Comparison of ENCODE assay signal across 8 cellular contexts in the genomic region with DNA sequence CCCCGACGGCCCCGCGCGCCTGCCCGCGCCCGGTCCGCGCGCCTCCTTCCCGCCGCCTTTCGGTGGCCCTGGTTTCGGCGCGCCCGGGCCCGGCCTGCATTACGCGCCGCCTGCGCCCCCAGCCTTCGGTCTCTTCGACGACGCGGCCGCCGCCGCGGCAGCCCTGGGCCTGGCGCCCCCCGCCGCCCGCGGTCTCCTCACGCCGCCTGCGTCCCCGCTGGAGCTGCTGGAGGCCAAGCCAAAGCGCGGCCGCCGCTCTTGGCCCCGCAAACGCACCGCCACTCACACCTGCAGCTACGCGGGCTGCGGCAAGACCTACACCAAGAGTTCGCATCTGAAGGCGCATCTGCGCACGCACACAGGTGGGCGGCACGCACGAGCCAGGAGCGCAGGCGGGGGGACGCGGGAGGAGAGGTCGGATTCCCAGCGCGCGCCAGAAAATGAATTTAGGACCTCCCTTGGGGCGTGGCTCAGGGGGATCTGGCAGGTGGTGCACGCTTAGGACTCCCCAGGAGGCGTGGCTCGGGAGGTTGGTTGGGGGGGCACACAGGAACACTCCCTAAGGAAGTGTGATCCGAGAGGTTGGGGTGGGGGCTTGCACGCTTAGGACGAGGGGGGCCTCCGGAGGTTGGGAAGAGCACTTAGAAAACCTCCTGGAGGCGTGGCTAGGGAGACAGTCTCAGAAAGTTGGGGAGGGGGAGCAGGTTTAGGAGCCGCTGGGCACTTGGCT. TPM values are rescaled to one million over a fixed set of nuclear protein-coding genes. Genes with fewer than 3 reads are reported as not detected.
DNase-seq lines count a peak whose midpoint lies in the region; ATAC-seq and TF ChIP-seq lines count a peak whose summit lies in the region.

No MANE protein-coding gene starts in this region.

- no peaks in the 10 kb centered on the region for H3K9me3 ChIP-seq in trophoblast cell (ENCODE audit: insufficient read depth, low read depth, low read length)

- no peak for ATAC-seq in HG02678 (IDR thresholded peaks at IDR 0.05; ENCODE audit: unreplicated experiment)
- no peak for ATAC-seq in GM18861 (IDR thresholded peaks at IDR 0.05; ENCODE audit: unreplicated experiment)
- ATAC-seq in HG02840 (IDR thresholded peaks at IDR 0.05; ENCODE audit: low FRiP score, unreplicated experiment), result no peak

- H3K4ac ChIP-seq in trophoblast cell (ENCODE audit: low read depth, low read length), result no peak overlapping the region

- H3K79me2 ChIP-seq in trophoblast cell (ENCODE audit: control insufficient read depth, insufficient read depth, low read length, poor library complexity), result no peaks in the 10 kb centered on the region

- no peak overlapping the region for H3K18ac ChIP-seq in trophoblast cell (ENCODE audit: low read length)

- H3K27ac ChIP-seq in trophoblast cell (ENCODE audit: low read depth, low read length), result no peak overlapping the region

- TF ChIP-seq CTCF in AG10803 (conservative IDR thresholded peaks at IDR 0.05; ENCODE audit: low read length) (no peak), foreskin fibroblast (IDR thresholded peaks at IDR 0.05; ENCODE audit: low read depth, low read length) (no peak)

- peak overlapping the region; percentile 85 for H3K4me3 ChIP-seq in AG10803 (ENCODE audit: low read length)
- peak overlapping the region; percentile 74 for H3K4me3 ChIP-seq in foreskin fibroblast (ENCODE audit: low read depth in 1 of 2, low read length in 2 of 2)
- peak overlapping the region; percentile 13 for H3K4me3 ChIP-seq in trophoblast cell (ENCODE audit: low read depth, low read length)

- no peaks in the 10 kb centered on the region for H3K79me1 ChIP-seq in trophoblast cell (ENCODE audit: low read length)

- no peaks in the 10 kb centered on the region for H3K36me3 ChIP-seq in trophoblast cell (ENCODE audit: control insufficient read depth in 1 of 2, insufficient read depth in 2 of 2, low read length in 2 of 2)

- H2BK12ac ChIP-seq in trophoblast cell (ENCODE audit: low read length), result no peak overlapping the region

- H3K4me3 Mint-ChIP-seq in activated T-cell treated with anti-CD3 and anti-CD28 coated beads, Interleukin-2, amount 50 U/mL, for 24 hours, result peak overlapping the region; percentile 59

- H3K9me3 Mint-ChIP-seq in activated T-cell treated with anti-CD3 and anti-CD28 coated beads, Interleukin-2, amount 50 U/mL, for 24 hours, result no peaks in the 10 kb centered on the region

- peaks cover 6% of the 10 kb centered on the region for H3K36me3 Mint-ChIP-seq in activated T-cell treated with anti-CD3 and anti-CD28 coated beads, Interleukin-2, amount 50 U/mL, for 24 hours (ENCODE audit: low read depth)

- no peak overlapping the region for H2BK120ac ChIP-seq in trophoblast cell (ENCODE audit: insufficient read depth, low read length, poor library complexity)

- H4K91ac ChIP-seq in trophoblast cell (ENCODE audit: low read depth, low read length), result no peak overlapping the region

- H3K4me1 Mint-ChIP-seq in activated T-cell treated with anti-CD3 and anti-CD28 coated beads, Interleukin-2, amount 50 U/mL, for 24 hours (ENCODE audit: low read depth), result peaks cover 56% of the 10 kb centered on the region

- peak; percentile 35 for DNase-seq in AG10803 (ENCODE audit: low read depth)
- peak; percentile 61 for DNase-seq in HuH-7 (ENCODE audit: low spot score)
- peak; percentile 67 for DNase-seq in activated T-cell treated with anti-CD3 and anti-CD28 coated beads, Interleukin-2, amount 50 U/mL, for 24 hours
- DNase-seq in foreskin fibroblast, result peak in 1 of 2 donors; percentile 36
- peak in 1 of 2 donors; percentile 31 for DNase-seq in trophoblast cell

- peaks cover 39% of the 10 kb centered on the region for H3K27me3 ChIP-seq in trophoblast cell (ENCODE audit: insufficient read depth, low read length)

- no peak overlapping the region for H3K23ac ChIP-seq in trophoblast cell (ENCODE audit: low read length)

- H3K27me3 Mint-ChIP-seq in activated T-cell treated with anti-CD3 and anti-CD28 coated beads, Interleukin-2, amount 50 U/mL, for 24 hours, result peaks cover 21% of the 10 kb centered on the region

- H2AFZ ChIP-seq in trophoblast cell (ENCODE audit: insufficient read depth, low read length, poor library complexity), result peak overlapping the region; percentile 61

- no peak overlapping the region for H4K8ac ChIP-seq in trophoblast cell (ENCODE audit: low read depth, low read length)

- peaks cover 3 to 9% of the 10 kb centered on the region in 2 experiments for H3K4me1 ChIP-seq in trophoblast cell (ENCODE audit: control insufficient read depth in 1 of 2, insufficient read depth in 2 of 2, low read length in 2 of 2)

- H3K27ac Mint-ChIP-seq in activated T-cell treated with anti-CD3 and anti-CD28 coated beads, Interleukin-2, amount 50 U/mL, for 24 hours, result peak overlapping the region; percentile 74

- no peak overlapping the region for H3K9ac ChIP-seq in trophoblast cell (ENCODE audit: low read length)

- WGBS in trophoblast cell (ENCODE audit: extremely low coverage, insufficient coverage, insufficient read length), result no CpG with 5 or more reads among the region's 76 CpGs

- no peak overlapping the region for H4K12ac ChIP-seq in trophoblast cell (ENCODE audit: low read depth, low read length)

- H2BK5ac ChIP-seq in trophoblast cell (ENCODE audit: low read depth, low read length, poor library complexity), result no peak overlapping the region

- no peak overlapping the region for H3K14ac ChIP-seq in trophoblast cell (ENCODE audit: low read length)

- H2AK5ac ChIP-seq in trophoblast cell (ENCODE audit: low read length), result no peak overlapping the region

- H3K4me2 ChIP-seq in trophoblast cell (ENCODE audit: low read length), result peak overlapping the region; percentile 77

RNA-seq across cellular contexts. Expression of gene KLF2, which starts 1.2 kb away (rescaled TPM):
- polyA plus RNA-seq in trophoblast cell (2013), result 1.0 and 1.2 TPM in 2 replicates

Comparison
In these comparisons a context has a peak if more than half of its experiments do, and no peak if none do; other contexts are left out.
1. H3K4me3 ChIP-seq: peak in every context shown above with its lines; median percentile 85 in AG10803; 74 in foreskin fibroblast; 13 in trophoblast cell.